ENCODE assay signal across 9 cellular contexts in genomic region chrX:103774070-103774642, GRCh38. TPM values are rescaled to one million over a fixed set of nuclear protein-coding genes. Genes with fewer than 3 reads are reported as not detected.
DNase-seq lines count a peak whose midpoint lies in the region; ATAC-seq and TF ChIP-seq lines count a peak whose summit lies in the region.
"Had no signal": no experiment of that assay in that cellular context is flagged by ENCODE, and none has a peak within 500 bp of the region (broad histone marks: within the 10 kb centered on the region; RNA-seq: fewer than 3 reads in every experiment).

No MANE protein-coding gene starts in this region.

- H3K4me2 ChIP-seq in OCI-LY3 (ENCODE audit: low read length) (no peak overlapping the region), smooth muscle cell (no peak overlapping the region)
- H3K4me2 ChIP-seq: BLaER1 had no signal

- no peaks in the 10 kb centered on the region for H3K4me1 Mint-ChIP-seq in activated CD4-positive, alpha-beta T cell treated with anti-CD3 and anti-CD28 coated beads, Interleukin-2, amount 10 ng/mL, durations not matched to agents 24 days and 14 days

- 0 out of 2 replicates have a peak, but pooled peaks cover 3% of the 10 kb centered on the region for H3K27me3 ChIP-seq in OCI-LY3 (ENCODE audit: low read depth, low read length)
- peaks cover 12% of the 10 kb centered on the region for H3K27me3 ChIP-seq in smooth muscle cell (ENCODE audit: low read depth)
- H3K27me3 ChIP-seq: BLaER1 had no signal

- intact Hi-C loops in activated CD4-positive, alpha-beta T cell treated with anti-CD3 and anti-CD28 coated beads, Interleukin-2, amount 10 ng/mL, durations not matched to agents 24 days and 14 days (cut with micrococcal nuclease): no loop called here

- H3K27ac Mint-ChIP-seq in activated CD4-positive, alpha-beta T cell treated with anti-CD3 and anti-CD28 coated beads, Interleukin-2, amount 10 ng/mL, durations not matched to agents 24 days and 14 days: no peak overlapping the region

- H3K9ac ChIP-seq in OCI-LY3 (ENCODE audit: low read length): no peak overlapping the region
- H3K9ac ChIP-seq in smooth muscle cell (ENCODE audit: low read depth): no peak overlapping the region
- H3K9ac ChIP-seq: BLaER1 had no signal

- ATAC-seq in HG02610 (IDR thresholded peaks at IDR 0.05; ENCODE audit: unreplicated experiment) (no peak), HG02642 (IDR thresholded peaks at IDR 0.05; ENCODE audit: poor library complexity, unreplicated experiment) (no peak)

- no peaks in the 10 kb centered on the region for H3K9me3 ChIP-seq in OCI-LY3 (ENCODE audit: insufficient read depth, low read length)
- H3K9me3 ChIP-seq in smooth muscle cell (replicated peaks; ENCODE audit: low read depth): no peaks in the 10 kb centered on the region
- H3K9me3 ChIP-seq: BLaER1 had no signal

- WGBS in smooth muscle cell (ENCODE audit: low lambda C conversion rate): 77% methylated on average over 6 of the region's 6 CpGs

- no peak overlapping the region for H3K4me3 Mint-ChIP-seq in activated CD4-positive, alpha-beta T cell treated with anti-CD3 and anti-CD28 coated beads, Interleukin-2, amount 10 ng/mL, durations not matched to agents 24 days and 14 days

- H3K79me2 ChIP-seq in OCI-LY3 (ENCODE audit: low read length) (no peaks in the 10 kb centered on the region), smooth muscle cell (ENCODE audit: low read depth) (no peaks in the 10 kb centered on the region)

- no peak overlapping the region for H3K27ac ChIP-seq in OCI-LY3 (ENCODE audit: low read length)
- no peak overlapping the region for H3K27ac ChIP-seq in smooth muscle cell (ENCODE audit: low read depth)
- H3K27ac ChIP-seq: BLaER1 had no signal

- H3K4me3 ChIP-seq in OCI-LY3 (ENCODE audit: low read length): no peak overlapping the region
- no peak overlapping the region for H3K4me3 ChIP-seq in fibroblast of pulmonary artery (replicated peaks; ENCODE audit: low read depth, low read length)
- no peak overlapping the region for H3K4me3 ChIP-seq in smooth muscle cell
- H3K4me3 ChIP-seq: BLaER1 had no signal

- TF ChIP-seq CTCF in OCI-LY3 (IDR thresholded peaks at IDR 0.05; ENCODE audit: low read depth, low read length): peak; percentile 45
- TF ChIP-seq CTCF in fibroblast of pulmonary artery (IDR thresholded peaks at IDR 0.05; ENCODE audit: low read length, missing control alignments): peak; percentile 51
- TF ChIP-seq CTCF in smooth muscle cell (IDR thresholded peaks at IDR 0.05; ENCODE audit: borderline replicate concordance, insufficient read depth, poor library complexity, severe bottlenecking): peak; percentile 40

- H3K36me3 ChIP-seq in OCI-LY3 (replicated peaks; ENCODE audit: low read depth, low read length): no peaks in the 10 kb centered on the region
- H3K36me3 ChIP-seq in smooth muscle cell (ENCODE audit: low read depth): no peaks in the 10 kb centered on the region
- H3K36me3 ChIP-seq: BLaER1 had no signal

- H4K20me1 ChIP-seq in OCI-LY3 (ENCODE audit: insufficient read depth, low read length) (no peaks in the 10 kb centered on the region), smooth muscle cell (ENCODE audit: low read depth) (no peaks in the 10 kb centered on the region)
- H4K20me1 ChIP-seq: BLaER1 had no signal

- H2AFZ ChIP-seq in OCI-LY3 (ENCODE audit: low read depth, low read length) (no peak overlapping the region), smooth muscle cell (ENCODE audit: low read depth) (no peak overlapping the region)

- peaks cover 21% of the 10 kb centered on the region for H3K4me1 ChIP-seq in OCI-LY3 (ENCODE audit: low read length)
- peaks cover 9% of the 10 kb centered on the region for H3K4me1 ChIP-seq in smooth muscle cell (ENCODE audit: low read depth)
- H3K4me1 ChIP-seq: BLaER1 had no signal

- DNase-seq in NCI-H2029 (lab: John Stamatoyannopoulos, UW) (peak; percentile 1), NCI-H2029 treated with DMSO at 0.1 percent for 48 hours (lab: John Stamatoyannopoulos, UW) (no peak), fibroblast of pulmonary artery (ENCODE audit: low read depth) (peak; percentile 76), smooth muscle cell (lab: John Stamatoyannopoulos, UW; ENCODE audit: unreplicated experiment) (no peak)
- no peak for DNase-seq in activated CD4-positive, alpha-beta T cell treated with anti-CD3 and anti-CD28 coated beads, Interleukin-2, amount 10 ng/mL, durations not matched to agents 24 days and 14 days

- no peaks in the 10 kb centered on the region for H3K36me3 Mint-ChIP-seq in activated CD4-positive, alpha-beta T cell treated with anti-CD3 and anti-CD28 coated beads, Interleukin-2, amount 10 ng/mL, durations not matched to agents 24 days and 14 days (ENCODE audit: low read depth)

- peaks cover 7% of the 10 kb centered on the region for H3K27me3 Mint-ChIP-seq in activated CD4-positive, alpha-beta T cell treated with anti-CD3 and anti-CD28 coated beads, Interleukin-2, amount 10 ng/mL, durations not matched to agents 24 days and 14 days

- H3K9me3 Mint-ChIP-seq in activated CD4-positive, alpha-beta T cell treated with anti-CD3 and anti-CD28 coated beads, Interleukin-2, amount 10 ng/mL, durations not matched to agents 24 days and 14 days: no peaks in the 10 kb centered on the region

- no peaks in the 10 kb centered on the region for H3F3A ChIP-seq in smooth muscle cell (ENCODE audit: low read depth)

RNA-seq across cellular contexts. Expression of gene PLP1, which starts 2.5 kb away (rescaled TPM):
- total RNA-seq in smooth muscle cell: not detected in 2 replicates
- polyA plus RNA-seq in smooth muscle cell: 0.27 TPM in 1 of 2 replicates, not detected in the other
- not detected in 2 replicates for total RNA-seq in activated CD4-positive, alpha-beta T cell treated with anti-CD3 and anti-CD28 coated beads, Interleukin-2, amount 10 ng/mL, durations not matched to agents 24 days and 14 days

RNA-seq across cellular contexts. Expression of gene RAB9B, which starts 57.9 kb away (rescaled TPM):
- 0.18 and 0.76 TPM in 2 replicates for total RNA-seq in smooth muscle cell
- polyA plus RNA-seq in smooth muscle cell: not detected in 2 replicates
- 0.17 and 0.35 TPM in 2 replicates for total RNA-seq in activated CD4-positive, alpha-beta T cell treated with anti-CD3 and anti-CD28 coated beads, Interleukin-2, amount 10 ng/mL, durations not matched to agents 24 days and 14 days

Comparison
In these comparisons a context has a peak if more than half of its experiments do, and no peak if none do; other contexts are left out.
1. DNase-seq: peak in NCI-H2029 (single experiment) and fibroblast of pulmonary artery (single experiment); none in NCI-H2029 treated with DMSO at 0.1 percent for 48 hours (single experiment), smooth muscle cell (single experiment) and activated CD4-positive, alpha-beta T cell treated with anti-CD3 and anti-CD28 coated beads, Interleukin-2, amount 10 ng/mL, durations not matched to agents 24 days and 14 days (single experiment).
2. Peak in every context shown above with its lines, with median percentiles within 50 percentile points of each other: CTCF ChIP-seq.